Comparison of ENCODE assay signal across 1 cellular context in the genomic region with DNA sequence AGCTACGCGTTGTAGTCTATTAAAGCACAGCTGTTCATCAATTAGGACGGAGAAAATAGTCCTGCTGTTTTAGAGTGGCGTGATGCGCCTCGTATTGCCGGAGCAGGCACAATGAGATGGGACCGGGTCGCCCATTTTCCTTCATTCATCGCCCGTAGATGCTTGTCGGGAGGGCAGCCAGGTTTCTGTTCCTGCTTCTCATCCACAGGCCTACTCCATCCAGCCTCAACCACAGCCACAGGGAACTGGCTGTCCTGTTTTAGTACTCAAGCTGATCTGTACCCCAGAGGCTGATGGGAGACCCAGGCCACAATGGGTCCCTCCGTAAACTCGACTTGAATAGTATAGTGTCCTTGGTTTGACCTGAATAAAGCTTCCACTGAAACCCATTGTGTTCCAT.
TF ChIP-seq lines count a peak whose summit lies in the region.

No MANE protein-coding gene starts in this region.

TF ChIP-seq in H1, 55 proteins besides CTCF, POLR2A, EP300 and RAD21 (continued from another document):
- TF ChIP-seq, protein P1, sequence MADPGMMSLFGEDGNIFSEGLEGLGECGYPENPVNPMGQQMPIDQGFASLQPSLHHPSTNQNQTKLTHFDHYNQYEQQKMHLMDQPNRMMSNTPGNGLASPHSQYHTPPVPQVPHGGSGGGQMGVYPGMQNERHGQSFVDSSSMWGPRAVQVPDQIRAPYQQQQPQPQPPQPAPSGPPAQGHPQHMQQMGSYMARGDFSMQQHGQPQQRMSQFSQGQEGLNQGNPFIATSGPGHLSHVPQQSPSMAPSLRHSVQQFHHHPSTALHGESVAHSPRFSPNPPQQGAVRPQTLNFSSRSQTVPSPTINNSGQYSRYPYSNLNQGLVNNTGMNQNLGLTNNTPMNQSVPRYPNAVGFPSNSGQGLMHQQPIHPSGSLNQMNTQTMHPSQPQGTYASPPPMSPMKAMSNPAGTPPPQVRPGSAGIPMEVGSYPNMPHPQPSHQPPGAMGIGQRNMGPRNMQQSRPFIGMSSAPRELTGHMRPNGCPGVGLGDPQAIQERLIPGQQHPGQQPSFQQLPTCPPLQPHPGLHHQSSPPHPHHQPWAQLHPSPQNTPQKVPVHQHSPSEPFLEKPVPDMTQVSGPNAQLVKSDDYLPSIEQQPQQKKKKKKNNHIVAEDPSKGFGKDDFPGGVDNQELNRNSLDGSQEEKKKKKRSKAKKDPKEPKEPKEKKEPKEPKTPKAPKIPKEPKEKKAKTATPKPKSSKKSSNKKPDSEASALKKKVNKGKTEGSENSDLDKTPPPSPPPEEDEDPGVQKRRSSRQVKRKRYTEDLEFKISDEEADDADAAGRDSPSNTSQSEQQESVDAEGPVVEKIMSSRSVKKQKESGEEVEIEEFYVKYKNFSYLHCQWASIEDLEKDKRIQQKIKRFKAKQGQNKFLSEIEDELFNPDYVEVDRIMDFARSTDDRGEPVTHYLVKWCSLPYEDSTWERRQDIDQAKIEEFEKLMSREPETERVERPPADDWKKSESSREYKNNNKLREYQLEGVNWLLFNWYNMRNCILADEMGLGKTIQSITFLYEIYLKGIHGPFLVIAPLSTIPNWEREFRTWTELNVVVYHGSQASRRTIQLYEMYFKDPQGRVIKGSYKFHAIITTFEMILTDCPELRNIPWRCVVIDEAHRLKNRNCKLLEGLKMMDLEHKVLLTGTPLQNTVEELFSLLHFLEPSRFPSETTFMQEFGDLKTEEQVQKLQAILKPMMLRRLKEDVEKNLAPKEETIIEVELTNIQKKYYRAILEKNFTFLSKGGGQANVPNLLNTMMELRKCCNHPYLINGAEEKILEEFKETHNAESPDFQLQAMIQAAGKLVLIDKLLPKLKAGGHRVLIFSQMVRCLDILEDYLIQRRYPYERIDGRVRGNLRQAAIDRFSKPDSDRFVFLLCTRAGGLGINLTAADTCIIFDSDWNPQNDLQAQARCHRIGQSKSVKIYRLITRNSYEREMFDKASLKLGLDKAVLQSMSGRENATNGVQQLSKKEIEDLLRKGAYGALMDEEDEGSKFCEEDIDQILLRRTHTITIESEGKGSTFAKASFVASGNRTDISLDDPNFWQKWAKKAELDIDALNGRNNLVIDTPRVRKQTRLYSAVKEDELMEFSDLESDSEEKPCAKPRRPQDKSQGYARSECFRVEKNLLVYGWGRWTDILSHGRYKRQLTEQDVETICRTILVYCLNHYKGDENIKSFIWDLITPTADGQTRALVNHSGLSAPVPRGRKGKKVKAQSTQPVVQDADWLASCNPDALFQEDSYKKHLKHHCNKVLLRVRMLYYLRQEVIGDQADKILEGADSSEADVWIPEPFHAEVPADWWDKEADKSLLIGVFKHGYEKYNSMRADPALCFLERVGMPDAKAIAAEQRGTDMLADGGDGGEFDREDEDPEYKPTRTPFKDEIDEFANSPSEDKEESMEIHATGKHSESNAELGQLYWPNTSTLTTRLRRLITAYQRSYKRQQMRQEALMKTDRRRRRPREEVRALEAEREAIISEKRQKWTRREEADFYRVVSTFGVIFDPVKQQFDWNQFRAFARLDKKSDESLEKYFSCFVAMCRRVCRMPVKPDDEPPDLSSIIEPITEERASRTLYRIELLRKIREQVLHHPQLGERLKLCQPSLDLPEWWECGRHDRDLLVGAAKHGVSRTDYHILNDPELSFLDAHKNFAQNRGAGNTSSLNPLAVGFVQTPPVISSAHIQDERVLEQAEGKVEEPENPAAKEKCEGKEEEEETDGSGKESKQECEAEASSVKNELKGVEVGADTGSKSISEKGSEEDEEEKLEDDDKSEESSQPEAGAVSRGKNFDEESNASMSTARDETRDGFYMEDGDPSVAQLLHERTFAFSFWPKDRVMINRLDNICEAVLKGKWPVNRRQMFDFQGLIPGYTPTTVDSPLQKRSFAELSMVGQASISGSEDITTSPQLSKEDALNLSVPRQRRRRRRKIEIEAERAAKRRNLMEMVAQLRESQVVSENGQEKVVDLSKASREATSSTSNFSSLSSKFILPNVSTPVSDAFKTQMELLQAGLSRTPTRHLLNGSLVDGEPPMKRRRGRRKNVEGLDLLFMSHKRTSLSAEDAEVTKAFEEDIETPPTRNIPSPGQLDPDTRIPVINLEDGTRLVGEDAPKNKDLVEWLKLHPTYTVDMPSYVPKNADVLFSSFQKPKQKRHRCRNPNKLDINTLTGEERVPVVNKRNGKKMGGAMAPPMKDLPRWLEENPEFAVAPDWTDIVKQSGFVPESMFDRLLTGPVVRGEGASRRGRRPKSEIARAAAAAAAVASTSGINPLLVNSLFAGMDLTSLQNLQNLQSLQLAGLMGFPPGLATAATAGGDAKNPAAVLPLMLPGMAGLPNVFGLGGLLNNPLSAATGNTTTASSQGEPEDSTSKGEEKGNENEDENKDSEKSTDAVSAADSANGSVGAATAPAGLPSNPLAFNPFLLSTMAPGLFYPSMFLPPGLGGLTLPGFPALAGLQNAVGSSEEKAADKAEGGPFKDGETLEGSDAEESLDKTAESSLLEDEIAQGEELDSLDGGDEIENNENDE (IDR thresholded peaks at IDR 0.05; ENCODE audit: insufficient replicate concordance, low read length) = no peak
- TF ChIP-seq FOSL1 (IDR thresholded peaks at IDR 0.05; ENCODE audit: insufficient read depth, low read depth, low read length) (no peak), POLR2AphosphoS5 (IDR thresholded peaks at IDR 0.05; ENCODE audit: low read depth, low read length) (no peak), KDM1A (IDR thresholded peaks at IDR 0.05; ENCODE audit: borderline replicate concordance, low read length) (no peak), CEBPB (IDR thresholded peaks at IDR 0.05; ENCODE audit: low read depth, low read length) (no peak), RXRA (IDR thresholded peaks at IDR 0.05; ENCODE audit: insufficient read depth, low read depth, low read length) (no peak), GTF2F1 (IDR thresholded peaks at IDR 0.05; ENCODE audit: borderline replicate concordance, low read depth, low read length) (no peak), NANOG (IDR thresholded peaks at IDR 0.05; ENCODE audit: insufficient read depth, low read depth, low read length, poor library complexity, severe bottlenecking) (no peak), KDM5A (IDR thresholded peaks at IDR 0.05; ENCODE audit: low read length) (no peak), TCF12 (IDR thresholded peaks at IDR 0.05; ENCODE audit: low read depth, low read length) (no peak), CREB1 (IDR thresholded peaks at IDR 0.05) (no peak), SUZ12 (IDR thresholded peaks at IDR 0.05; ENCODE audit: low read length) (no peak), RBBP5 (IDR thresholded peaks at IDR 0.05; ENCODE audit: borderline replicate concordance, low read depth, low read length) (no peak), NRF1 (IDR thresholded peaks at IDR 0.05; ENCODE audit: low read depth, low read length) (no peak)
